Comparison of ENCODE assay signal across 8 cellular contexts in genomic region chr22:30922151-30922611, GRCh38. TPM values are rescaled to one million over a fixed set of nuclear protein-coding genes. Genes with fewer than 3 reads are reported as not detected.
DNase-seq lines count a peak whose midpoint lies in the region; ATAC-seq and TF ChIP-seq lines count a peak whose summit lies in the region.

No MANE protein-coding gene starts in this region.

- no peak overlapping the region for H2BK120ac ChIP-seq in neuronal stem cell (ENCODE audit: low read depth, low read length)

- no peak overlapping the region for H4K91ac ChIP-seq in neuronal stem cell (ENCODE audit: low read depth, low read length, poor library complexity)

- H2AK5ac ChIP-seq in neuronal stem cell (ENCODE audit: low read depth, low read length), result no peak overlapping the region

- peaks cover 16% of the 10 kb centered on the region for H3K4me1 ChIP-seq in KMS-11 (ENCODE audit: low read depth, poor library complexity, severe bottlenecking)
- H3K4me1 ChIP-seq in endocrine pancreas (ENCODE audit: control insufficient read depth, insufficient read depth, low read length), result no peaks in the 10 kb centered on the region
- H3K4me1 ChIP-seq in neuronal stem cell (ENCODE audit: control insufficient read depth in 2 of 2, insufficient read depth in 1 of 2, low read depth in 1 of 2, low read length in 2 of 2), result no peaks in the 10 kb centered on the region

- DNase-seq in CD14-positive monocyte (ENCODE audit: low spot score), result peak; percentile 73
- DNase-seq in activated CD8-positive, alpha-beta memory T cell treated with anti-CD3 and anti-CD28 coated beads for 1 hour (ENCODE audit: extremely low read depth in 1 of 2, low read depth in 1 of 2), result peak; percentile 60 to 76
- DNase-seq in neuronal stem cell (ENCODE audit: low spot score), result no peak
- DNase-seq in stimulated activated naive CD8-positive, alpha-beta T cell treated with anti-CD3 and anti-CD28 coated beads, Interleukin-15, amount 100 ng/mL, for 72 hours, result peak; percentile 70 to 81
- DNase-seq in DMS153 (lab: John Stamatoyannopoulos, UW), result no peak
- DNase-seq in HK-2 (ENCODE audit: unreplicated experiment), result no peak

- H2BK5ac ChIP-seq in neuronal stem cell (ENCODE audit: low read length), result peak overlapping the region; percentile 54

- H3K36me3 Mint-ChIP-seq in CD14-positive monocyte, result peaks cover 21 to 27% of the 10 kb centered on the region in 2 donors

- peak overlapping the region; percentile 83 to 92 for H3K4me3 Mint-ChIP-seq in CD14-positive monocyte
- peak overlapping the region; percentile 79 to 82 for H3K4me3 Mint-ChIP-seq in stimulated activated naive CD8-positive, alpha-beta T cell treated with anti-CD3 and anti-CD28 coated beads, Interleukin-15, amount 100 ng/mL, for 72 hours

- no peaks in the 10 kb centered on the region for H3K79me2 ChIP-seq in KMS-11 (ENCODE audit: insufficient read depth, low read depth)

- H2BK15ac ChIP-seq in neuronal stem cell (ENCODE audit: low read length), result no peak overlapping the region

- no peak overlapping the region for H2BK12ac ChIP-seq in neuronal stem cell (ENCODE audit: low read length)

- H3K4me1 Mint-ChIP-seq in CD14-positive monocyte, result peaks cover 20% of the 10 kb centered on the region
- peaks cover 12% of the 10 kb centered on the region for H3K4me1 Mint-ChIP-seq in stimulated activated naive CD8-positive, alpha-beta T cell treated with anti-CD3 and anti-CD28 coated beads, Interleukin-15, amount 100 ng/mL, for 72 hours

- H3K79me1 ChIP-seq in neuronal stem cell (ENCODE audit: low read depth, low read length), result no peaks in the 10 kb centered on the region

- peaks cover 0 to 7% (median 3%) of the 10 kb centered on the region in 7 donors for H3K9me3 Mint-ChIP-seq in CD14-positive monocyte
- H3K9me3 Mint-ChIP-seq in stimulated activated naive CD8-positive, alpha-beta T cell treated with anti-CD3 and anti-CD28 coated beads, Interleukin-15, amount 100 ng/mL, for 72 hours, result no peaks in the 10 kb centered on the region

- peaks cover 5 to 16% (median 14%) of the 10 kb centered on the region in 3 donors for H3K27me3 Mint-ChIP-seq in CD14-positive monocyte (ENCODE audit: low read depth in 3 of 3)
- H3K27me3 Mint-ChIP-seq in stimulated activated naive CD8-positive, alpha-beta T cell treated with anti-CD3 and anti-CD28 coated beads, Interleukin-15, amount 100 ng/mL, for 72 hours, result no peaks in the 10 kb centered on the region

- H2AFZ ChIP-seq in KMS-11 (ENCODE audit: low read depth), result peak overlapping the region; percentile 61
- no peak overlapping the region for H2AFZ ChIP-seq in neuronal stem cell (ENCODE audit: low read length)

- H3K9ac ChIP-seq in KMS-11 (peak overlapping the region; percentile 27; the same call in 1 of the 2 replicates), endocrine pancreas (ENCODE audit: control insufficient read depth, insufficient read depth, low read length) (no peak overlapping the region), neuronal stem cell (ENCODE audit: low read depth, low read length, poor library complexity) (no peak overlapping the region)

- H3K27ac ChIP-seq in KMS-11 (no peak overlapping the region), neuronal stem cell (replicated peaks; ENCODE audit: low read length) (peak overlapping the region; percentile 36)

- H3K36me3 ChIP-seq in KMS-11 (ENCODE audit: insufficient read depth), result no peaks in the 10 kb centered on the region
- H3K36me3 ChIP-seq in endocrine pancreas (ENCODE audit: control insufficient read depth, insufficient read depth, low read length), result no peaks in the 10 kb centered on the region
- peaks cover 24 to 38% of the 10 kb centered on the region in 2 donors for H3K36me3 ChIP-seq in neuronal stem cell (replicated peaks in 1 of 2; ENCODE audit: control insufficient read depth in 2 of 2, insufficient read depth in 2 of 2, low read length in 2 of 2)

- peak overlapping the region; percentile 52 for H3K18ac ChIP-seq in neuronal stem cell (ENCODE audit: low read length)

- H3K9me3 ChIP-seq in endocrine pancreas (ENCODE audit: control insufficient read depth, low read length) (no peaks in the 10 kb centered on the region), neuronal stem cell (replicated peaks in 1 of 2; ENCODE audit: control insufficient read depth in 2 of 2, insufficient read depth in 1 of 2, low read depth in 1 of 2, low read length in 2 of 2) (no peaks in the 10 kb centered on the region)

- no peak overlapping the region for H3K14ac ChIP-seq in neuronal stem cell (ENCODE audit: low read length)

- peak overlapping the region; percentile 69 to 89 (median 85) for H3K27ac Mint-ChIP-seq in CD14-positive monocyte
- peak overlapping the region; percentile 89 to 96 for H3K27ac Mint-ChIP-seq in stimulated activated naive CD8-positive, alpha-beta T cell treated with anti-CD3 and anti-CD28 coated beads, Interleukin-15, amount 100 ng/mL, for 72 hours

- peak overlapping the region; percentile 9 for H3K4me2 ChIP-seq in KMS-11
- H3K4me2 ChIP-seq in neuronal stem cell (ENCODE audit: insufficient read depth, low read length, poor library complexity, severe bottlenecking), result no peak overlapping the region

- no peak overlapping the region for H3K4me3 ChIP-seq in KMS-11 (IDR thresholded peaks at IDR 0.05; ENCODE audit: insufficient read depth, low read depth, low read length)
- peak overlapping the region; percentile 58 for H3K4me3 ChIP-seq in endocrine pancreas (ENCODE audit: control insufficient read depth, insufficient read depth, low read length)
- no peak overlapping the region for H3K4me3 ChIP-seq in neuronal stem cell (ENCODE audit: low read length in 2 of 2)

- intact Hi-C loops in CD14-positive monocyte (cut with micrococcal nuclease), result no loop called here

- WGBS in neuronal stem cell (ENCODE audit: extremely low coverage in 2 of 2, insufficient read length in 2 of 2, insufficient replicate concordance in 1 of 2), 2 donors, result no CpG with 5 or more reads among the region's 34 CpGs

- H4K20me1 ChIP-seq in KMS-11 (ENCODE audit: insufficient read depth), result no peaks in the 10 kb centered on the region

- peak; percentile 77 for ATAC-seq in stimulated activated naive CD8-positive, alpha-beta T cell treated with anti-CD3 and anti-CD28 coated beads, Interleukin-15, amount 100 ng/mL, for 72 hours

- no peak for TF ChIP-seq CTCF in CD14-positive monocyte (IDR thresholded peaks at IDR 0.05)
- no peak for TF ChIP-seq CTCF in KMS-11 (conservative IDR thresholded peaks at IDR 0.05; ENCODE audit: low read depth, low read length)

- no peak overlapping the region for H4K8ac ChIP-seq in neuronal stem cell (ENCODE audit: low read depth, low read length)

- no peak overlapping the region for H3K23ac ChIP-seq in neuronal stem cell (ENCODE audit: low read depth, low read length, poor library complexity)

- H3K4ac ChIP-seq in neuronal stem cell (ENCODE audit: low read length), result no peak overlapping the region

- H3K27me3 ChIP-seq in KMS-11 (ENCODE audit: insufficient read depth, low read depth) (no peaks in the 10 kb centered on the region), endocrine pancreas (ENCODE audit: control insufficient read depth, insufficient read depth, low read length) (no peaks in the 10 kb centered on the region), neuronal stem cell (ENCODE audit: control insufficient read depth in 3 of 3, insufficient read depth in 3 of 3, low read depth in 1 of 3, low read length in 3 of 3) (no peaks in the 10 kb centered on the region)

RNA-seq across cellular contexts. Expression of gene MORC2, which starts 46.4 kb away (rescaled TPM):
- 1 to 10 TPM; 2.1 to 2.4 TPM for polyA plus RNA-seq in CD14-positive monocyte
- polyA plus RNA-seq in neuronal stem cell (2013, experiment 1 of 2), result 29.0 TPM
- 31.5 TPM for polyA plus RNA-seq in neuronal stem cell (2013, experiment 2 of 2)

RNA-seq across cellular contexts. Expression of gene TUG1, which starts 46.9 kb away (rescaled TPM):
- 10 to 100 TPM in 1 of 2 donors, 1 to 10 TPM in 1; 9.9 to 13.9 TPM for polyA plus RNA-seq in CD14-positive monocyte
- polyA plus RNA-seq in neuronal stem cell (2013, experiment 1 of 2), result 113 TPM
- 113 TPM for polyA plus RNA-seq in neuronal stem cell (2013, experiment 2 of 2)

Comparison
In these comparisons a context has a peak if more than half of its experiments do, and no peak if none do; other contexts are left out.
1. DNase-seq: peak in CD14-positive monocyte (single experiment), activated CD8-positive, alpha-beta memory T cell treated with anti-CD3 and anti-CD28 coated beads for 1 hour (2 of 2) and stimulated activated naive CD8-positive, alpha-beta T cell treated with anti-CD3 and anti-CD28 coated beads, Interleukin-15, amount 100 ng/mL, for 72 hours (2 of 2); none in neuronal stem cell (single experiment), DMS153 (single experiment) and HK-2 (single experiment).